29 cellular contexts compared by ENCODE assay signal in the genomic region with DNA sequence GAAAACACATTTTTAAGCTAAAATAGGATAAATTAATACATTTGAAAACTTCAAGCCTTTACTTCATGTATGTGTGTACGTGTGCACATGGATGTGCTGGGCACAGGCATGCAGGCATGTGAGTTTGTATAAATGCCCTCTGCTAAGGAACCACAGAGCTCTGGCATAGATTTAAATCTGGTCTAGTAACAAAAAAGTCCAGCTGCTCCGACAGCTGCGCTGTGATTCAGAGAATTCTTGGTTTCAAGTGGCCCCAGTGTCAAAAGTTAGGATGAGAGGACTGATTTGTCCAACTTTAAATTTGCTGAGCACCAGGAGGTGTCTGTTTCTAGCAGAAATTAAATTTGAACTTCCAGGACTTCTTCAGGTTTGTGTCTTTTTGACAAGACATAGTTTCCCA.
"Had no signal": no experiment of that assay in that cellular context is flagged by ENCODE, and none has a peak within 500 bp of the region (broad histone marks: within the 10 kb centered on the region; RNA-seq: fewer than 3 reads in every experiment).

No MANE protein-coding gene starts in this region.

- H3K27ac Mint-ChIP-seq: activated B cell treated with CpG ODN at 0.5 μM for 24 hours; activated CD4-positive, alpha-beta T cell treated with anti-CD3 and anti-CD28 coated beads, Interleukin-2, amount 10 ng/mL, durations not matched to agents 24 days and 14 days; activated CD8-positive, alpha-beta memory T cell treated with anti-CD3 and anti-CD28 coated beads, Interleukin-2, amount 10 ng/mL, durations not matched to agents 7 days and 5 days; activated naive CD8-positive, alpha-beta T cell treated with anti-CD3 and anti-CD28 coated beads, Interleukin-2, amount 50 U/mL, for 24 hours; T-helper 17 cell had no signal

- H3K9me3 ChIP-seq: ascending aorta, body of pancreas, Peyer's patch, SJSA1 had no signal

- ATAC-seq: activated CD8-positive, alpha-beta memory T cell treated with anti-CD3 and anti-CD28 coated beads, Interleukin-2, amount 10 ng/mL, durations not matched to agents 7 days and 5 days; activated naive CD4-positive, alpha-beta T cell treated with anti-CD3 and anti-CD28 coated beads, Interleukin-2, amount 50 U/mL, for 72 hours; activated naive CD8-positive, alpha-beta T cell treated with anti-CD3 and anti-CD28 coated beads, Interleukin-2, amount 50 U/mL, for 24 hours; activated T-cell treated with anti-CD3 and anti-CD28 coated beads, Interleukin-2, amount 50 U/mL, for 4 hours; body of pancreas; K562; T-helper 17 cell had no signal

- DNase-seq: activated B cell treated with CpG ODN at 0.5 μM for 24 hours; activated CD4-positive, alpha-beta T cell treated with anti-CD3 and anti-CD28 coated beads for 1 hour; activated CD4-positive, alpha-beta T cell treated with anti-CD3 and anti-CD28 coated beads, Interleukin-2, amount 10 ng/mL, durations not matched to agents 24 days and 14 days; activated CD4-positive, alpha-beta T cell treated with anti-CD3 and anti-CD28 coated beads, Interleukin-2, amount 50 U/mL, for 48 hours; activated CD8-positive, alpha-beta memory T cell treated with anti-CD3 and anti-CD28 coated beads, Interleukin-2, amount 10 ng/mL, durations not matched to agents 7 days and 5 days; activated effector memory CD4-positive, alpha-beta T cell treated with anti-CD3 and anti-CD28 coated beads, Interleukin-2, amount 50 U/mL, for 16 hours; activated naive CD4-positive, alpha-beta T cell treated with Interleukin-2 at 50 U/mL for 16 hours; activated naive CD8-positive, alpha-beta T cell treated with anti-CD3 and anti-CD28 coated beads, Interleukin-2, amount 50 U/mL, for 24 hours; activated T-cell treated with anti-CD3 and anti-CD28 coated beads, Interleukin-2, amount 50 U/mL, for 4 hours; body of pancreas; Kasumi-1; NCI-H1048; NCI-H146; NCI-H187 treated with DMSO at 0.1 percent for 48 hours; NCI-H2081 treated with DMSO at 0.1 percent for 48 hours; NCI-H2227 treated with DMSO at 0.1 percent for 48 hours; NCI-H446 treated with DMSO at 0.1 percent for 48 hours; NCI-H524 treated with DMSO at 0.1 percent for 48 hours; NCI-H748 treated with DMSO at 0.1 percent for 48 hours; OCI-M1; Peyer's patch; Right ventricle myocardium superior; T-helper 17 cell; T-helper 9 cell had no signal

- H3K4me3 ChIP-seq: ascending aorta, body of pancreas, cardiac muscle cell, K562, Peyer's patch, SJSA1 had no signal

- H3K36me3 ChIP-seq: ascending aorta, cardiac muscle cell, Peyer's patch, SJSA1 had no signal

- H3K4me3 Mint-ChIP-seq: activated B cell treated with CpG ODN at 0.5 μM for 24 hours; activated CD4-positive, alpha-beta T cell treated with anti-CD3 and anti-CD28 coated beads, Interleukin-2, amount 10 ng/mL, durations not matched to agents 24 days and 14 days; activated CD8-positive, alpha-beta memory T cell treated with anti-CD3 and anti-CD28 coated beads, Interleukin-2, amount 10 ng/mL, durations not matched to agents 7 days and 5 days; activated naive CD8-positive, alpha-beta T cell treated with anti-CD3 and anti-CD28 coated beads, Interleukin-2, amount 50 U/mL, for 24 hours; activated T-cell treated with anti-CD3 and anti-CD28 coated beads, Interleukin-2, amount 50 U/mL, for 4 hours; T-helper 17 cell had no signal

- H3K9me3 Mint-ChIP-seq: activated B cell treated with CpG ODN at 0.5 μM for 24 hours; activated CD4-positive, alpha-beta T cell treated with anti-CD3 and anti-CD28 coated beads, Interleukin-2, amount 10 ng/mL, durations not matched to agents 24 days and 14 days; activated naive CD8-positive, alpha-beta T cell treated with anti-CD3 and anti-CD28 coated beads, Interleukin-2, amount 50 U/mL, for 24 hours; activated T-cell treated with anti-CD3 and anti-CD28 coated beads, Interleukin-2, amount 50 U/mL, for 4 hours had no signal

- H3K36me3 Mint-ChIP-seq: activated CD8-positive, alpha-beta memory T cell treated with anti-CD3 and anti-CD28 coated beads, Interleukin-2, amount 10 ng/mL, durations not matched to agents 7 days and 5 days; activated naive CD4-positive, alpha-beta T cell treated with anti-CD3 and anti-CD28 coated beads, Interleukin-2, amount 50 U/mL, for 72 hours had no signal

- H3K27ac ChIP-seq: ascending aorta, body of pancreas, cardiac muscle cell, Peyer's patch, SJSA1 had no signal

- H3K4me1 ChIP-seq: ascending aorta, body of pancreas, Peyer's patch had no signal

- H3K4me1 Mint-ChIP-seq: activated B cell treated with CpG ODN at 0.5 μM for 24 hours; activated CD4-positive, alpha-beta T cell treated with anti-CD3 and anti-CD28 coated beads, Interleukin-2, amount 10 ng/mL, durations not matched to agents 24 days and 14 days; activated CD8-positive, alpha-beta memory T cell treated with anti-CD3 and anti-CD28 coated beads, Interleukin-2, amount 10 ng/mL, durations not matched to agents 7 days and 5 days; activated naive CD8-positive, alpha-beta T cell treated with anti-CD3 and anti-CD28 coated beads, Interleukin-2, amount 50 U/mL, for 24 hours; T-helper 17 cell had no signal

- H3K27me3 ChIP-seq: ascending aorta, body of pancreas, cardiac muscle cell, Peyer's patch, SJSA1 had no signal
